Comparison of ENCODE assay signal across 29 cellular contexts in the genomic region with DNA sequence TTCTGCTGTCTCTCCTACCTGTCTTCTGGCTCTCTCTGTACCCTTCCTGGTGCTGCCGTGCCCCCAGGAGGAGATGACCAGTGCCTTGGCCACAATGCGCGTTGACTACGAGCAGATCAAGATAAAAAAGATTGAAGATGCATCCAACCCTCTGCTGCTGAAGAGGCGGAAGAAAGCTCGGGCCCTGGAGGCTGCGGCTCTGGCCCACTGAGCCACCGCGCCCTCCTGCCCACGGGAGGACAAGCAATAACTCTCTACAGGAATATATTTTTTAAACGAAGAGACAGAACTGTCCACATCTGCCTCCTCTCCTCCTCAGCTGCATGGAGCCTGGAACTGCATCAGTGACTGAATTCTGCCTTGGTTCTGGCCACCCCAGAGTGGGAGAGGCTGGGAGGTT. TPM values are rescaled to one million over a fixed set of nuclear protein-coding genes. Genes with fewer than 3 reads are reported as not detected.
DNase-seq lines count a peak whose midpoint lies in the region; ATAC-seq lines count a peak whose summit lies in the region.
"Had no signal": no experiment of that assay in that cellular context is flagged by ENCODE, and none has a peak within 500 bp of the region (broad histone marks: within the 10 kb centered on the region; RNA-seq: fewer than 3 reads in every experiment).

No MANE protein-coding gene starts in this region.

- no peaks in the 10 kb centered on the region for H3K27me3 Mint-ChIP-seq in activated T-cell treated with anti-CD3 and anti-CD28 coated beads, Interleukin-2, amount 50 U/mL, for 24 hours
- H3K27me3 Mint-ChIP-seq in activated T-cell treated with anti-CD3 and anti-CD28 coated beads, Interleukin-2, amount 50 U/mL, for 4 hours (ENCODE audit: low read depth), result no peaks in the 10 kb centered on the region
- no peaks in the 10 kb centered on the region for H3K27me3 Mint-ChIP-seq in CD8-positive, alpha-beta memory T cell
- H3K27me3 Mint-ChIP-seq in central memory CD8-positive, alpha-beta T cell, result no peaks in the 10 kb centered on the region
- H3K27me3 Mint-ChIP-seq in naive thymus-derived CD8-positive, alpha-beta T cell, result peaks cover 0 to 2% (median 0%) of the 10 kb centered on the region in 5 donors
- H3K27me3 Mint-ChIP-seq: IgD-negative memory B cell had no signal

- H3K4me3 ChIP-seq in CD8-positive, alpha-beta memory T cell (ENCODE audit: low read length), result no peak overlapping the region
- H3K4me3 ChIP-seq: PC-9 had no signal

- H3K27ac ChIP-seq in CD8-positive, alpha-beta memory T cell (ENCODE audit: low read depth, low read length), result no peak overlapping the region
- H3K27ac ChIP-seq: HL-60, KMS-11, PC-9 had no signal

- no peak overlapping the region for H3K4me3 Mint-ChIP-seq in activated T-cell treated with anti-CD3 and anti-CD28 coated beads, Interleukin-2, amount 50 U/mL, for 24 hours
- H3K4me3 Mint-ChIP-seq in activated T-cell treated with anti-CD3 and anti-CD28 coated beads, Interleukin-2, amount 50 U/mL, for 4 hours, result no peak overlapping the region
- H3K4me3 Mint-ChIP-seq in CD8-positive, alpha-beta memory T cell, result no peak overlapping the region
- H3K4me3 Mint-ChIP-seq in central memory CD8-positive, alpha-beta T cell, result no peak overlapping the region
- no peak overlapping the region for H3K4me3 Mint-ChIP-seq in naive thymus-derived CD8-positive, alpha-beta T cell
- H3K4me3 Mint-ChIP-seq: CD8-positive, alpha-beta T cell; IgD-negative memory B cell had no signal

- peaks cover 9% of the 10 kb centered on the region for H3K36me3 ChIP-seq in CD8-positive, alpha-beta memory T cell (ENCODE audit: insufficient read depth, low read length)

- H3K27me3 ChIP-seq in CD8-positive, alpha-beta memory T cell (ENCODE audit: insufficient read depth, low read length, poor library complexity, severe bottlenecking), result no peaks in the 10 kb centered on the region

- no peak for DNase-seq in activated T-cell treated with anti-CD3 and anti-CD28 coated beads, Interleukin-2, amount 50 U/mL, for 24 hours
- no peak for DNase-seq in activated T-cell treated with anti-CD3 and anti-CD28 coated beads, Interleukin-2, amount 50 U/mL, for 4 hours
- DNase-seq in CD8-positive, alpha-beta memory T cell, result no peak
- DNase-seq in central memory CD8-positive, alpha-beta T cell (ENCODE audit: low spot score in 2 of 2), result no peak
- no peak for DNase-seq in naive thymus-derived CD8-positive, alpha-beta T cell
- DNase-seq in DMS153 treated with DMSO at 0.1 percent for 48 hours (lab: John Stamatoyannopoulos, UW; ENCODE audit: unreplicated experiment), result no peak
- no peak for DNase-seq in NOMO-1 treated with DMSO at 0.1 percent for 48 hours (lab: John Stamatoyannopoulos, UW; ENCODE audit: unreplicated experiment)
- no peak for DNase-seq in NCI-H774 (lab: John Stamatoyannopoulos, UW)
- DNase-seq: CD8-positive, alpha-beta T cell; DMS 273 treated with DMSO at 0.1 percent for 48 hours; DMS79 treated with DMSO at 0.1 percent for 48 hours; GF-D8; HCEC 1CT; MM.1S; NCI-H1694 treated with DMSO at 0.1 percent for 48 hours; NCI-H2081; NCI-H226; NCI-H510A treated with DMSO at 0.1 percent for 48 hours; NCI-H748 treated with DMSO at 0.1 percent for 48 hours; PC-9; RPMI8226; SHP77 had no signal

- no peak for ATAC-seq in activated T-cell treated with anti-CD3 and anti-CD28 coated beads, Interleukin-2, amount 50 U/mL, for 4 hours
- no peak for ATAC-seq in central memory CD8-positive, alpha-beta T cell (replicated peaks; ENCODE audit: extremely low read depth, poor library complexity, severe bottlenecking)
- ATAC-seq in naive thymus-derived CD8-positive, alpha-beta T cell, result no peak
- ATAC-seq: CD8-positive, alpha-beta T cell had no signal

- peaks cover 34% of the 10 kb centered on the region for H3K4me1 ChIP-seq in CD8-positive, alpha-beta memory T cell (ENCODE audit: insufficient read depth, low read length)

- H3K9me3 ChIP-seq in CD8-positive, alpha-beta memory T cell (ENCODE audit: low read length), result no peaks in the 10 kb centered on the region

- H3K9me3 Mint-ChIP-seq in activated T-cell treated with anti-CD3 and anti-CD28 coated beads, Interleukin-2, amount 50 U/mL, for 24 hours, result no peaks in the 10 kb centered on the region
- H3K9me3 Mint-ChIP-seq in activated T-cell treated with anti-CD3 and anti-CD28 coated beads, Interleukin-2, amount 50 U/mL, for 4 hours, result no peaks in the 10 kb centered on the region
- H3K9me3 Mint-ChIP-seq in CD8-positive, alpha-beta memory T cell, result no peaks in the 10 kb centered on the region
- H3K9me3 Mint-ChIP-seq in central memory CD8-positive, alpha-beta T cell, result no peaks in the 10 kb centered on the region
- no peaks in the 10 kb centered on the region for H3K9me3 Mint-ChIP-seq in naive thymus-derived CD8-positive, alpha-beta T cell
- H3K9me3 Mint-ChIP-seq: CD8-positive, alpha-beta T cell; IgD-negative memory B cell had no signal

- peaks cover 55% of the 10 kb centered on the region for H3K4me1 Mint-ChIP-seq in activated T-cell treated with anti-CD3 and anti-CD28 coated beads, Interleukin-2, amount 50 U/mL, for 24 hours (ENCODE audit: low read depth)
- peaks cover 38% of the 10 kb centered on the region for H3K4me1 Mint-ChIP-seq in activated T-cell treated with anti-CD3 and anti-CD28 coated beads, Interleukin-2, amount 50 U/mL, for 4 hours (ENCODE audit: low read depth)
- peaks cover 47 to 50% (median 47%) of the 10 kb centered on the region in 3 donors for H3K4me1 Mint-ChIP-seq in CD8-positive, alpha-beta memory T cell
- peaks cover 68% of the 10 kb centered on the region for H3K4me1 Mint-ChIP-seq in central memory CD8-positive, alpha-beta T cell
- H3K4me1 Mint-ChIP-seq in naive thymus-derived CD8-positive, alpha-beta T cell, result peaks cover 26 to 50% (median 42%) of the 10 kb centered on the region in 4 donors

- peak overlapping the region; percentile 16 for H3K27ac Mint-ChIP-seq in activated T-cell treated with anti-CD3 and anti-CD28 coated beads, Interleukin-2, amount 50 U/mL, for 24 hours
- peak overlapping the region in 6 of 8 donors; percentile 61 to 87 (median 80) for H3K27ac Mint-ChIP-seq in CD8-positive, alpha-beta memory T cell
- H3K27ac Mint-ChIP-seq in central memory CD8-positive, alpha-beta T cell (ENCODE audit: low read depth), result peak overlapping the region; percentile 89
- peak overlapping the region in 6 of 10 donors; percentile 48 to 88 (median 76) for H3K27ac Mint-ChIP-seq in naive thymus-derived CD8-positive, alpha-beta T cell

- peaks cover 85% of the 10 kb centered on the region for H3K36me3 Mint-ChIP-seq in activated T-cell treated with anti-CD3 and anti-CD28 coated beads, Interleukin-2, amount 50 U/mL, for 24 hours (ENCODE audit: low read depth)
- H3K36me3 Mint-ChIP-seq in activated T-cell treated with anti-CD3 and anti-CD28 coated beads, Interleukin-2, amount 50 U/mL, for 4 hours (ENCODE audit: insufficient read depth), result peaks cover 21% of the 10 kb centered on the region
- peaks cover 4 to 70% (median 7%) of the 10 kb centered on the region in 3 donors for H3K36me3 Mint-ChIP-seq in CD8-positive, alpha-beta memory T cell
- peaks cover 53% of the 10 kb centered on the region for H3K36me3 Mint-ChIP-seq in central memory CD8-positive, alpha-beta T cell (ENCODE audit: insufficient read depth)
- H3K36me3 Mint-ChIP-seq in naive thymus-derived CD8-positive, alpha-beta T cell, result peaks cover 0 to 50% (median 12%) of the 10 kb centered on the region in 3 donors

- CTCF ChIA-PET in CD8-positive, alpha-beta memory T cell (lab: Charles Lee), result interaction anchor here (2.9 to 9.8 kb wide), 3 partner anchors 39 to 180 kb away, joined by 24 to 232 read pairs (median 64); a partner anchor contains a TSS

- POLR2A ChIA-PET in CD8-positive, alpha-beta memory T cell (lab: Charles Lee), result no interaction called here
- POLR2A ChIA-PET in naive thymus-derived CD8-positive, alpha-beta T cell (lab: Charles Lee), result no interaction called here

RNA-seq across cellular contexts. Expression of a gene that starts 38.1 kb away (rescaled TPM):
- total RNA-seq in activated T-cell treated with anti-CD3 and anti-CD28 coated beads, Interleukin-2, amount 50 U/mL, for 4 hours, result under 1 TPM in 1 of 3 donors, not detected in 2; 0.19 TPM
- total RNA-seq in CD8-positive, alpha-beta memory T cell, result not detected
- polyA plus RNA-seq in CD8-positive, alpha-beta memory T cell, result not detected
- total RNA-seq in naive thymus-derived CD8-positive, alpha-beta T cell, result not detected
- polyA plus RNA-seq in naive thymus-derived CD8-positive, alpha-beta T cell, result not detected
- total RNA-seq: A172; CD8-positive, alpha-beta T cell; H1; PC-9 had no signal
- polyA plus RNA-seq: BJ, H1, IgD-negative memory B cell had no signal

RNA-seq across cellular contexts. Expression of a gene that starts 39.8 kb away (rescaled TPM):
- total RNA-seq in activated T-cell treated with anti-CD3 and anti-CD28 coated beads, Interleukin-2, amount 50 U/mL, for 4 hours, result 100 to 1,000 TPM in 1 of 3 donors, 10 to 100 TPM in 2; 38.4 to 111 (median 54.1) TPM
- total RNA-seq in CD8-positive, alpha-beta memory T cell, result 1 to 10 TPM; 7.6 TPM
- 0.33 TPM for polyA plus RNA-seq in CD8-positive, alpha-beta memory T cell
- total RNA-seq in naive thymus-derived CD8-positive, alpha-beta T cell, result not detected
- polyA plus RNA-seq in naive thymus-derived CD8-positive, alpha-beta T cell, result not detected
- total RNA-seq: A172, H1, PC-9, SK-MEL-5 had no signal
- polyA plus RNA-seq: BJ, H1 had no signal

RNA-seq across cellular contexts. Expression of a gene that starts 47.8 kb away (rescaled TPM):
- total RNA-seq in activated T-cell treated with anti-CD3 and anti-CD28 coated beads, Interleukin-2, amount 50 U/mL, for 4 hours, result 100 to 1,000 TPM in 2 of 3 donors, 10 to 100 TPM in 1; 98.2 to 136 (median 135) TPM
- total RNA-seq in CD8-positive, alpha-beta memory T cell, result 10 to 100 TPM; 78.4 to 79.1 TPM
- 5.0 TPM for polyA plus RNA-seq in CD8-positive, alpha-beta memory T cell
- total RNA-seq in naive thymus-derived CD8-positive, alpha-beta T cell, result 10 to 100 TPM; 52.2 to 55.8 TPM
- polyA plus RNA-seq in naive thymus-derived CD8-positive, alpha-beta T cell, result 1 to 10 TPM; 1.3 to 2.5 (median 1.6) TPM

Comparison
In these comparisons a context has a peak if more than half of its experiments do, and no peak if none do; other contexts are left out.
1. H3K27ac Mint-ChIP-seq: peak in every context shown above with its lines; median percentile 89 in central memory CD8-positive, alpha-beta T cell; 80 in CD8-positive, alpha-beta memory T cell; 76 in naive thymus-derived CD8-positive, alpha-beta T cell; 16 in activated T-cell treated with anti-CD3 and anti-CD28 coated beads, Interleukin-2, amount 50 U/mL, for 24 hours.
2. RNA of a gene that starts 39.8 kb away (total RNA-seq): 38.4 to 111 TPM in activated T-cell treated with anti-CD3 and anti-CD28 coated beads, Interleukin-2, amount 50 U/mL, for 4 hours and 7.6 TPM in CD8-positive, alpha-beta memory T cell; not detected in naive thymus-derived CD8-positive, alpha-beta T cell; every median in the first group is over 4 times any median in the second.